9 cellular contexts compared by ENCODE assay signal in genomic region chr14:91114079-91115065, GRCh38. TPM values are rescaled to one million over a fixed set of nuclear protein-coding genes. Genes with fewer than 3 reads are reported as not detected.
DNase-seq lines count a peak whose midpoint lies in the region; ATAC-seq and TF ChIP-seq lines count a peak whose summit lies in the region.
"Had no signal": no experiment of that assay in that cellular context is flagged by ENCODE, and none has a peak within 500 bp of the region (broad histone marks: within the 10 kb centered on the region; RNA-seq: fewer than 3 reads in every experiment).

No MANE protein-coding gene starts in this region.

- H3K9ac ChIP-seq in endodermal cell (ENCODE audit: extremely low read depth, low read length, poor library complexity, severe bottlenecking): peak overlapping the region; percentile 45

- H3K27me3 ChIP-seq in BE2C: no peaks in the 10 kb centered on the region
- H3K27me3 ChIP-seq in endodermal cell (ENCODE audit: control insufficient read depth, insufficient read depth, low read length, poor library complexity, severe bottlenecking): no peaks in the 10 kb centered on the region

- peaks cover 14% of the 10 kb centered on the region for H3K4me1 ChIP-seq in BE2C
- H3K4me1 ChIP-seq in endodermal cell (ENCODE audit: control insufficient read depth, insufficient read depth, low read length): peaks cover 14% of the 10 kb centered on the region

- peaks cover 30% of the 10 kb centered on the region for H3K4me1 Mint-ChIP-seq in endodermal cell

- no peaks in the 10 kb centered on the region for H3K9me3 ChIP-seq in BE2C
- H3K9me3 ChIP-seq in endodermal cell (ENCODE audit: control insufficient read depth, low read length): peaks cover 7% of the 10 kb centered on the region

- peaks cover 6% of the 10 kb centered on the region for H3K9me3 Mint-ChIP-seq in endodermal cell

- peak overlapping the region; percentile 96 for H3K27ac Mint-ChIP-seq in endodermal cell

- peak overlapping the region; percentile 55 for H3K4me3 Mint-ChIP-seq in endodermal cell

- H3K27ac ChIP-seq in endodermal cell (ENCODE audit: low read depth, low read length): peak overlapping the region; percentile 88
- H3K27ac ChIP-seq: SK-N-MC had no signal

- ATAC-seq in GM19035 (IDR thresholded peaks at IDR 0.05; ENCODE audit: unreplicated experiment): peak; percentile 79
- peak; percentile 78 for ATAC-seq in HG03196 (IDR thresholded peaks at IDR 0.05; ENCODE audit: unreplicated experiment)

- 46 to 64% methylated on average over 10 to 18 of the region's 18 CpGs for WGBS in endodermal cell (ENCODE audit: insufficient coverage in 1 of 2, insufficient read length in 1 of 2), 2 experiments

- H3K27me3 Mint-ChIP-seq in endodermal cell (ENCODE audit: insufficient read depth): no peaks in the 10 kb centered on the region

- no peak for TF ChIP-seq CTCF in BE2C (IDR thresholded peaks at IDR 0.05; ENCODE audit: low read depth, low read length)
- no peak for TF ChIP-seq CTCF in endodermal cell (conservative IDR thresholded peaks at IDR 0.05)

- DNase-seq in BE2C (no peak), NCI-H82 treated with DMSO at 0.1 percent for 48 hours (lab: John Stamatoyannopoulos, UW; ENCODE audit: unreplicated experiment) (peak; percentile 61), endodermal cell (peak; percentile 92), mesenteric fat pad (ENCODE audit: low spot score) (peak; percentile 91)
- peak; percentile 12 to 45 for DNase-seq in activated CD8-positive, alpha-beta memory T cell treated with anti-CD3 and anti-CD28 coated beads for 4 hours (ENCODE audit: low read depth in 2 of 2)
- DNase-seq in stimulated activated CD8-positive, alpha-beta memory T cell treated with anti-CD3 and anti-CD28 coated beads, Interleukin-15, amount 100 ng/mL, for 1 hour (ENCODE audit: low read depth): peak; percentile 32

- peaks cover 17% of the 10 kb centered on the region for H3K36me3 Mint-ChIP-seq in endodermal cell (ENCODE audit: low read depth)

- H3K36me3 ChIP-seq in BE2C (no peaks in the 10 kb centered on the region), endodermal cell (ENCODE audit: control insufficient read depth, insufficient read depth, low read length) (no peaks in the 10 kb centered on the region)

- H3K4me3 ChIP-seq in BE2C (ENCODE audit: low read depth, low read length): peak overlapping the region; percentile 67
- peak overlapping the region; percentile 16 for H3K4me3 ChIP-seq in endodermal cell (ENCODE audit: low read length)
- H3K4me3 ChIP-seq: SK-N-MC had no signal

RNA-seq across cellular contexts. Expression of gene DGLUCY, which starts 0.5 kb away (rescaled TPM):
- 11.9 TPM for polyA plus RNA-seq in BE2C (2012; ENCODE audit: insufficient read depth, insufficient read length, low read depth)
- total RNA-seq in endodermal cell (10 to 100 TPM; 26.7 to 33.9 TPM), mesenteric fat pad (41.1 TPM)
- polyA plus RNA-seq in endodermal cell (2013, experiment 1 of 2): 19.3 TPM
- 18.8 TPM for polyA plus RNA-seq in endodermal cell (2013, experiment 2 of 2)

RNA-seq across cellular contexts. Expression of gene RPS6KA5, which starts 53.9 kb away (rescaled TPM):
- 1.1 TPM for polyA plus RNA-seq in BE2C (2012; ENCODE audit: insufficient read depth, insufficient read length, low read depth)
- total RNA-seq in endodermal cell (1 to 10 TPM; 3.3 to 5.1 TPM), mesenteric fat pad (3.2 TPM)
- 4.6 TPM for polyA plus RNA-seq in endodermal cell (2013, experiment 1 of 2)
- 3.6 TPM for polyA plus RNA-seq in endodermal cell (2013, experiment 2 of 2)
